Comparison of ENCODE assay signal across 19 cellular contexts in the genomic region with DNA sequence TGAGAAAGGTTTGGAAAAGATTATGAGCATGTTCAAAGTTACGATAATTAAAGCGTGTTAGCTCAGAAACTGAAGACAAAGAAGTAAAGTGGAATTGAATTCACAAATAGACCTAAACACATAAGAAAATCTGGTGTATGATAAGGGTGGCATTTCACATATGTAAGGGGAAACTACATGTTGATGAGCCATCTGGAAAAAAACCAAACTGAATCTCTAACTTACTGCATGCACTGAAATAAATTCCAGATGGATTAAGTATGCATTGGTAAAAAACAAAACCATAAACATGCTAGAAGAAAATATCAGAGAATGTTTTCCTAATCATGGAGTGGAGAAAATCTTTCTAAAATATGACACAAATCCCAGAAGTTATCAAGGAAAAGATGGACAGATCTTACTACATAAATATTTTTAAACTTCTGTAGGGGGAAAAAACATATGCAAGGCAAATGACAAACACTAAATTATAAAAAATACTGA. TPM values are rescaled to one million over a fixed set of nuclear protein-coding genes. Genes with fewer than 3 reads are reported as not detected.
A peak's percentile ranks its signal among the peaks of the same experiment; 100 is the strongest.
DNase-seq lines count a peak whose midpoint lies in the region; ATAC-seq, FAIRE-seq and TF ChIP-seq lines count a peak whose summit lies in the region.
"Had no signal": no experiment of that assay in that cellular context is flagged by ENCODE, and none has a peak within 500 bp of the region (broad histone marks: within the 10 kb centered on the region; RNA-seq: fewer than 3 reads in every experiment).

No MANE protein-coding gene starts in this region.

- 94% methylated on average over 2 of the region's 2 CpGs for WGBS in A549 (ENCODE audit: missing lambda C conversion rate)
- 8% methylated on average over 2 of the region's 2 CpGs for WGBS in prostate gland

- peaks cover 6% of the 10 kb centered on the region for H3K4me1 Mint-ChIP-seq in activated T-cell treated with anti-CD3 and anti-CD28 coated beads, Interleukin-2, amount 50 U/mL, for 24 hours (ENCODE audit: low read depth)

- H3K36me3 ChIP-seq in ascending aorta (no peaks in the 10 kb centered on the region), prostate gland (no peaks in the 10 kb centered on the region)

- intact Hi-C loops in ascending aorta (cut with DNase I), result loop anchor here (5.0 kb wide), 1 partner anchor 253 kb away; a partner anchor contains a TSS
- intact Hi-C loops in prostate gland (cut with DNase I), result no loop called here

- TF ChIP-seq POLR2A in A549 (IDR thresholded peaks at IDR 0.05; ENCODE audit: low read length), result no peak
- TF ChIP-seq POLR2A in prostate gland (IDR thresholded peaks at IDR 0.05), result no peak

- TF ChIP-seq RAD21 in A549 (conservative IDR thresholded peaks at IDR 0.05 in 1 of 2, IDR thresholded peaks at IDR 0.05 in 1 of 2), result no peak

- H3K27me3 ChIP-seq in ascending aorta (no peaks in the 10 kb centered on the region), prostate gland (replicated peaks; ENCODE audit: insufficient read depth) (no peaks in the 10 kb centered on the region)
- H3K27me3 ChIP-seq: dorsolateral prefrontal cortex had no signal

- peaks cover 43% of the 10 kb centered on the region for H3K4me1 ChIP-seq in A549
- H3K4me1 ChIP-seq in ascending aorta, result peaks cover 11 to 48% of the 10 kb centered on the region in 2 donors
- H3K4me1 ChIP-seq in prostate gland (replicated peaks), result peaks cover 7% of the 10 kb centered on the region
- H3K4me1 ChIP-seq: parathyroid adenoma had no signal

- DNase-seq in A549 (ENCODE audit: low read depth in 1 of 2, low spot score in 1 of 2) (no peak), ascending aorta (ENCODE audit: low spot score in 2 of 2) (no peak), fibroblast of peridontal ligament (ENCODE audit: extremely low read depth) (peak; percentile 24), prostate gland (ENCODE audit: low spot score) (no peak), NCI-H2107 treated with DMSO at 0.1 percent for 48 hours (lab: John Stamatoyannopoulos, UW; ENCODE audit: unreplicated experiment) (no peak), NCI-H2171 treated with DMSO at 0.1 percent for 48 hours (lab: John Stamatoyannopoulos, UW) (no peak), KBM-7 (no peak)
- no peak for DNase-seq in activated T-cell treated with anti-CD3 and anti-CD28 coated beads, Interleukin-2, amount 50 U/mL, for 24 hours
- DNase-seq: activated effector memory CD4-positive, alpha-beta T cell treated with Interleukin-2 at 50 U/mL for 16 hours; anterior cingulate cortex; CD4-positive, alpha-beta T cell; Karpas-422; NCI-H146; NCI-H446 treated with DMSO at 0.1 percent for 48 hours; SHP77 treated with DMSO at 0.1 percent for 48 hours had no signal

- peaks cover 7% of the 10 kb centered on the region for H3K27me3 Mint-ChIP-seq in activated T-cell treated with anti-CD3 and anti-CD28 coated beads, Interleukin-2, amount 50 U/mL, for 24 hours

- no peak for FAIRE-seq in A549 (lab: Jason Lieb, UNC)

- H3K9me3 ChIP-seq in A549 (peaks cover 7% of the 10 kb centered on the region; the same call in 1 of the 3 replicates), ascending aorta (no peaks in the 10 kb centered on the region), prostate gland (no peaks in the 10 kb centered on the region)

- TF ChIP-seq CTCF in A549 (IDR thresholded peaks at IDR 0.05), result no peak
- no peak for TF ChIP-seq CTCF in ascending aorta (IDR thresholded peaks at IDR 0.05)
- no peak for TF ChIP-seq CTCF in prostate gland (IDR thresholded peaks at IDR 0.05)

- H3K27ac ChIP-seq in A549 (peak overlapping the region; percentile 81 to 94), ascending aorta (peak overlapping the region; percentile 90 to 95), prostate gland (peak overlapping the region; percentile 75 to 76)
- H3K27ac ChIP-seq: parathyroid adenoma had no signal

- H3K36me3 Mint-ChIP-seq in activated T-cell treated with anti-CD3 and anti-CD28 coated beads, Interleukin-2, amount 50 U/mL, for 24 hours (ENCODE audit: low read depth), result no peaks in the 10 kb centered on the region
- H3K36me3 Mint-ChIP-seq: stimulated activated memory B cell treated with anti-CD40 and anti-IgM and Interleukin-4, amounts not matched to agents 10 μg/mL and 1 μg/mL and 100 μg/mL, for 72 hours had no signal

- H3K4me3 ChIP-seq in A549, result no peak overlapping the region
- H3K4me3 ChIP-seq in ascending aorta, result no peak overlapping the region
- no peak overlapping the region for H3K4me3 ChIP-seq in prostate gland
- H3K4me3 ChIP-seq: dorsolateral prefrontal cortex had no signal

- H3K4me3 Mint-ChIP-seq in activated T-cell treated with anti-CD3 and anti-CD28 coated beads, Interleukin-2, amount 50 U/mL, for 24 hours, result no peak overlapping the region
- H3K4me3 Mint-ChIP-seq: CD4-positive, alpha-beta T cell; stimulated activated memory B cell treated with anti-CD40 and anti-IgM and Interleukin-4, amounts not matched to agents 10 μg/mL and 1 μg/mL and 100 μg/mL, for 72 hours; T-helper 2 cell treated with Interferon-gamma antibody and Interleukin-4, amounts not matched to agents 5 μg/mL and 100 μg/mL, for 36 hours had no signal

- POLR2A ChIA-PET in A549 (lab: Yijun Ruan, JAX), result interaction anchor here (5.0 kb wide), 1 partner anchor 84 kb away, joined by 37 read pairs; a partner anchor contains a TSS

- H3K4me2 ChIP-seq in A549, result peak overlapping the region; percentile 64; the same call in 2 of the 3 replicates

- peaks cover 2% of the 10 kb centered on the region for H3K9me3 Mint-ChIP-seq in activated T-cell treated with anti-CD3 and anti-CD28 coated beads, Interleukin-2, amount 50 U/mL, for 24 hours
- H3K9me3 Mint-ChIP-seq: CD4-positive, alpha-beta T cell; T-helper 2 cell treated with Interferon-gamma antibody and Interleukin-4, amounts not matched to agents 5 μg/mL and 100 μg/mL, for 36 hours had no signal

- in situ Hi-C loops in KBM-7 (cut with MboI; ENCODE audit: low pct_unique_long_range_greater_than_20kb, low sequenced_read_pairs), result no loop called here

- no peak overlapping the region for H3K27ac Mint-ChIP-seq in activated T-cell treated with anti-CD3 and anti-CD28 coated beads, Interleukin-2, amount 50 U/mL, for 24 hours
- H3K27ac Mint-ChIP-seq: CD4-positive, alpha-beta T cell; stimulated activated memory B cell treated with anti-CD40 and anti-IgM and Interleukin-4, amounts not matched to agents 10 μg/mL and 1 μg/mL and 100 μg/mL, for 72 hours; T-helper 2 cell treated with Interferon-gamma antibody and Interleukin-4, amounts not matched to agents 5 μg/mL and 100 μg/mL, for 36 hours had no signal

- ATAC-seq in A549, result no peak
- ATAC-seq: stimulated activated memory B cell treated with anti-CD40 and anti-IgM and Interleukin-4, amounts not matched to agents 10 μg/mL and 1 μg/mL and 100 μg/mL, for 72 hours had no signal

- no peak for TF ChIP-seq EP300 in A549 (IDR thresholded peaks at IDR 0.05)

- CTCF ChIA-PET in A549 (lab: Yijun Ruan, JAX), result interaction anchor here (0.9 to 22.4 kb wide), 5 partner anchors 8 to 106 kb away, joined by 3 to 602 read pairs (median 4); a partner anchor contains a TSS

TF ChIP-seq in A549, 52 proteins besides CTCF, POLR2A, EP300 and RAD21 (continues in another document):
- TF ChIP-seq HOXB5 (CRISPR knock-in tag; IDR thresholded peaks at IDR 0.05) (no peak), HDAC2 (IDR thresholded peaks at IDR 0.05) (no peak)
- TF ChIP-seq, protein P1, sequence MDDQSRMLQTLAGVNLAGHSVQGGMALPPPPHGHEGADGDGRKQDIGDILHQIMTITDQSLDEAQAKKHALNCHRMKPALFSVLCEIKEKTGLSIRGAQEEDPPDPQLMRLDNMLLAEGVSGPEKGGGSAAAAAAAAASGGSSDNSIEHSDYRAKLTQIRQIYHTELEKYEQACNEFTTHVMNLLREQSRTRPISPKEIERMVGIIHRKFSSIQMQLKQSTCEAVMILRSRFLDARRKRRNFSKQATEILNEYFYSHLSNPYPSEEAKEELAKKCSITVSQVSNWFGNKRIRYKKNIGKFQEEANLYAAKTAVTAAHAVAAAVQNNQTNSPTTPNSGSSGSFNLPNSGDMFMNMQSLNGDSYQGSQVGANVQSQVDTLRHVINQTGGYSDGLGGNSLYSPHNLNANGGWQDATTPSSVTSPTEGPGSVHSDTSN (IDR thresholded peaks at IDR 0.05), result no peak
- TF ChIP-seq, protein P2, sequence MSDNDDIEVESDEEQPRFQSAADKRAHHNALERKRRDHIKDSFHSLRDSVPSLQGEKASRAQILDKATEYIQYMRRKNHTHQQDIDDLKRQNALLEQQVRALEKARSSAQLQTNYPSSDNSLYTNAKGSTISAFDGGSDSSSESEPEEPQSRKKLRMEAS (IDR thresholded peaks at IDR 0.05), result no peak
- TF ChIP-seq, protein P3, sequence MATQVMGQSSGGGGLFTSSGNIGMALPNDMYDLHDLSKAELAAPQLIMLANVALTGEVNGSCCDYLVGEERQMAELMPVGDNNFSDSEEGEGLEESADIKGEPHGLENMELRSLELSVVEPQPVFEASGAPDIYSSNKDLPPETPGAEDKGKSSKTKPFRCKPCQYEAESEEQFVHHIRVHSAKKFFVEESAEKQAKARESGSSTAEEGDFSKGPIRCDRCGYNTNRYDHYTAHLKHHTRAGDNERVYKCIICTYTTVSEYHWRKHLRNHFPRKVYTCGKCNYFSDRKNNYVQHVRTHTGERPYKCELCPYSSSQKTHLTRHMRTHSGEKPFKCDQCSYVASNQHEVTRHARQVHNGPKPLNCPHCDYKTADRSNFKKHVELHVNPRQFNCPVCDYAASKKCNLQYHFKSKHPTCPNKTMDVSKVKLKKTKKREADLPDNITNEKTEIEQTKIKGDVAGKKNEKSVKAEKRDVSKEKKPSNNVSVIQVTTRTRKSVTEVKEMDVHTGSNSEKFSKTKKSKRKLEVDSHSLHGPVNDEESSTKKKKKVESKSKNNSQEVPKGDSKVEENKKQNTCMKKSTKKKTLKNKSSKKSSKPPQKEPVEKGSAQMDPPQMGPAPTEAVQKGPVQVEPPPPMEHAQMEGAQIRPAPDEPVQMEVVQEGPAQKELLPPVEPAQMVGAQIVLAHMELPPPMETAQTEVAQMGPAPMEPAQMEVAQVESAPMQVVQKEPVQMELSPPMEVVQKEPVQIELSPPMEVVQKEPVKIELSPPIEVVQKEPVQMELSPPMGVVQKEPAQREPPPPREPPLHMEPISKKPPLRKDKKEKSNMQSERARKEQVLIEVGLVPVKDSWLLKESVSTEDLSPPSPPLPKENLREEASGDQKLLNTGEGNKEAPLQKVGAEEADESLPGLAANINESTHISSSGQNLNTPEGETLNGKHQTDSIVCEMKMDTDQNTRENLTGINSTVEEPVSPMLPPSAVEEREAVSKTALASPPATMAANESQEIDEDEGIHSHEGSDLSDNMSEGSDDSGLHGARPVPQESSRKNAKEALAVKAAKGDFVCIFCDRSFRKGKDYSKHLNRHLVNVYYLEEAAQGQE (IDR thresholded peaks at IDR 0.05), result no peak

RNA-seq across cellular contexts. Expression of a gene that starts 34.0 kb away (rescaled TPM):
- polyA plus RNA-seq in A549 (2011; rRNA removed) (145 and 181 TPM in 2 replicates), A549 (2017; fragmentation: RNase III; extraction: RNeasy Plus Mini Kit Qiagen cat#74134 plus additional on column Dnase treatment) (159 to 169 TPM (median 159 TPM) in 3 replicates)
- polyA plus RNA-seq in A549 (2012; cell fraction: cytosol; rRNA removed), result 75.4 and 77.9 TPM in 2 replicates
- polyA plus RNA-seq in A549 (2012; cell fraction: nucleus; rRNA removed), result 113 and 172 TPM in 2 replicates
- polyA minus RNA-seq in A549 (2011; rRNA and poly(A)+ RNA removed), result 206 and 264 TPM in 2 replicates
- total RNA-seq in ascending aorta (33.0 TPM), prostate gland (10 to 100 TPM in 1 of 2 donors, 1 to 10 TPM in 1; 8.9 to 56.5 TPM)
